18 cellular contexts compared by ENCODE assay signal in the genomic region with DNA sequence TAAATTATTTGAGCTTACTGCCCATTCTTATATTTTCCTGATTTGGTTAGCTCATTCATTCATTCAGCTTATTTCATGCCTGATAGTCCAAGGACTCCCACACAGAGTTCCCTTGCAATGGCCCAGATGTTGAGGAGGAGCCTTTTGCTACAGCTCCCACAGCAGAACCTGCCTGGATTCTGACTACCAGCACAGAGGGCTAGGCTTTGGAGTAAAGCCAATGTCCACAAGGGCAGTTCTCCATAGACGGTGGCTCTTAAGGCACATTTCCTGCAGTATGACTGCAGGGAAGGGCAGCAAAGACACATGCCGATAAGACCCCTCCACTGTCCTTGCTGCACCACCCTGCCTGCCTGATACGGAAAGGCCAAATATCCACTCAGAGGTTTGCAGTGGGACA.
"Had no signal": no experiment of that assay in that cellular context is flagged by ENCODE, and none has a peak within 500 bp of the region (broad histone marks: within the 10 kb centered on the region; RNA-seq: fewer than 3 reads in every experiment).

No MANE protein-coding gene starts in this region.

- H3K4me3 ChIP-seq: heart left ventricle, psoas muscle, spleen, tibial nerve had no signal

- H3K9me3 ChIP-seq: neutrophil had no signal

- ATAC-seq: activated T-helper 17 cell treated with anti-CD3 and anti-CD28 coated beads, Interleukin-2, amount 50 U/mL, for 72 hours; heart left ventricle; left ventricle myocardium superior; psoas muscle; sciatic nerve; stimulated activated memory B cell treated with anti-CD40 and anti-IgM and Interleukin-4, amounts not matched to agents 10 μg/mL and 1 μg/mL and 100 μg/mL, for 72 hours had no signal

- H3K27me3 ChIP-seq: heart left ventricle, neutrophil, spleen, tibial nerve had no signal

- DNase-seq: activated B cell treated with CpG ODN at 0.5 μM for 24 hours; activated CD4-positive, alpha-beta T cell treated with anti-CD3 and anti-CD28 coated beads, Interleukin-2, amount 10 ng/mL, durations not matched to agents 7 days and 5 days; activated naive CD4-positive, alpha-beta T cell treated with anti-CD3 and anti-CD28 coated beads for 36 hours; activated T-cell treated with anti-CD3 and anti-CD28 coated beads for 4 hours; caudate nucleus; cortex of kidney; effector memory CD4-positive, alpha-beta T cell; heart left ventricle; left ventricle myocardium superior; mesenchymal stem cell; psoas muscle; spleen; stimulated activated CD4-positive, alpha-beta T cell treated with anti-CD3 and anti-CD28 coated beads, Interleukin-1b, Interleukin-23, amount 100 ng/mL, for 48 hours had no signal

- H3K36me3 ChIP-seq: heart left ventricle, neutrophil, spleen, tibial nerve had no signal

- H3K4me1 ChIP-seq: heart left ventricle, psoas muscle, tibial nerve had no signal

- H3K27ac ChIP-seq: heart left ventricle, neutrophil, psoas muscle, spleen, tibial nerve had no signal
